Comparison of ENCODE assay signal across 25 cellular contexts in the genomic region with DNA sequence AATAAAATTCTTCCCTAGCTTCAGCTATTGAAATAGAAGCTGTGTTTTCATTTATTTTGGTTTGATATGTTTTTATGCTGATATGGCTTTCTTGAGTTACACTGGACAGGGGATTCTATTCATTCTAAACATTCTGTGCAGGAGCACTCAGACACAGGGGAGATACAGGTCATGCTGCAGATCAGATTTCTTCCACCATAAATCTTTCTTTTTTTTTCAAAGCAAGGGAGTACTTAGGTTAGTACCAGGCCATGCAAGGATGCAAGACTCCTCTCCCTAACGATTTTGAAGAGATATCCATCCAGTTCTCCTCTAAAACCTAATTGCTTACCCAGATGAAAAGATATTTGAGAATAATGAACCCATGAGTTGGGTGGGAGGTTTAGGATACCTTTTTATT. TPM values are rescaled to one million over a fixed set of nuclear protein-coding genes. Genes with fewer than 3 reads are reported as not detected.
DNase-seq lines count a peak whose midpoint lies in the region; ATAC-seq, FAIRE-seq and TF ChIP-seq lines count a peak whose summit lies in the region.
"Had no signal": no experiment of that assay in that cellular context is flagged by ENCODE, and none has a peak within 500 bp of the region (broad histone marks: within the 10 kb centered on the region; RNA-seq: fewer than 3 reads in every experiment).

No MANE protein-coding gene starts in this region.

- no peak overlapping the region for H4K5ac ChIP-seq in IMR-90 (ENCODE audit: low read depth, low read length)

- H3K4me2 ChIP-seq in A549 (no peak overlapping the region), IMR-90 (ENCODE audit: low read depth, low read length) (no peak overlapping the region)
- H3K4me2 ChIP-seq: BLaER1 treated with 17β-estradiol and CSF1 and Interleukin-3, amounts not matched to agents 10 nM and 100 nM had no signal

- H4K8ac ChIP-seq in IMR-90 (ENCODE audit: low read depth in 2 of 2, low read length in 2 of 2), result no peak overlapping the region

- TF ChIP-seq POLR2A in A549 (IDR thresholded peaks at IDR 0.05; ENCODE audit: low read length) (no peak), IMR-90 (IDR thresholded peaks at IDR 0.05; ENCODE audit: low read depth, low read length) (no peak)

- peaks cover 0 to 11% of the 10 kb centered on the region in 2 experiments; a peak in 1 of 4 replicates for H3K79me1 ChIP-seq in IMR-90 (ENCODE audit: low read depth in 1 of 2, low read length in 2 of 2)

- H3K4me1 ChIP-seq in A549 (no peaks in the 10 kb centered on the region), IMR-90 (ENCODE audit: control insufficient read depth, insufficient read depth, low read length) (peaks cover 4% of the 10 kb centered on the region; the same call in 1 of the 2 replicates)
- H3K4me1 ChIP-seq: BE2C; BLaER1 treated with 17β-estradiol and CSF1 and Interleukin-3, amounts not matched to agents 10 nM and 100 nM; HAP-1 had no signal

- H4K91ac ChIP-seq in IMR-90 (ENCODE audit: insufficient read depth, low read depth, low read length), result no peak overlapping the region

- DNase-seq in A549 (ENCODE audit: low read depth in 1 of 2, low spot score in 1 of 2), result no peak
- no peak for DNase-seq in IMR-90
- peak; percentile 28 for DNase-seq in NCI-H69 (lab: John Stamatoyannopoulos, UW)
- DNase-seq in iris pigment epithelial cell (ENCODE audit: low read depth), result peak; percentile 7
- DNase-seq in G401 (ENCODE audit: low spot score), result no peak
- DNase-seq in NCI-H2196 treated with DMSO at 0.1 percent for 48 hours (lab: John Stamatoyannopoulos, UW; ENCODE audit: unreplicated experiment), result no peak
- no peak for DNase-seq in 8988T
- DNase-seq: ACHN; AML-193; BE2C; Calu3; CD4-positive, alpha-beta memory T cell; COR-L47; DMS53; DMS79 treated with DMSO at 0.1 percent for 48 hours; GOT3 had no signal

- H3K27ac ChIP-seq in A549 (no peak overlapping the region), IMR-90 (ENCODE audit: insufficient read depth, low read length) (no peak overlapping the region)
- H3K27ac ChIP-seq: BLaER1 treated with 17β-estradiol and CSF1 and Interleukin-3, amounts not matched to agents 10 nM and 100 nM had no signal

- no TSS peak for BruUV-seq in IMR-90 (replicated peaks; lab: Mats Ljungman, UMichigan)

- in situ Hi-C loops in IMR-90 (cut with MboI; ENCODE audit: low sequenced_read_pairs), result no loop called here
- in situ Hi-C loops in G401 (cut with HindIII; ENCODE audit: low sequenced_read_pairs), result no loop called here

- no peak for TF ChIP-seq EP300 in A549 (IDR thresholded peaks at IDR 0.05)

- no peaks in the 10 kb centered on the region for H4K20me1 ChIP-seq in IMR-90 (ENCODE audit: insufficient read depth, low read length)

- POLR2A ChIA-PET in A549 (lab: Yijun Ruan, JAX), result no interaction called here
- POLR2A ChIA-PET in IMR-90 (lab: Charles Lee; ENCODE audit: unreplicated experiment), result no interaction called here

- intact Hi-C loops in IMR-90 (cut with micrococcal nuclease), result no loop called here

- ATAC-seq in A549 (no peak), IMR-90 (ENCODE audit: low read depth) (no peak), HG02798 (IDR thresholded peaks at IDR 0.05; ENCODE audit: poor library complexity, unreplicated experiment) (no peak)

- TF ChIP-seq RAD21 in A549 (conservative IDR thresholded peaks at IDR 0.05 in 1 of 2, IDR thresholded peaks at IDR 0.05 in 1 of 2) (no peak), IMR-90 (IDR thresholded peaks at IDR 0.05; ENCODE audit: low read length) (no peak)

- H3K9ac ChIP-seq in IMR-90 (ENCODE audit: low read depth, low read length), result no peak overlapping the region
- H3K9ac ChIP-seq: BLaER1 treated with 17β-estradiol and CSF1 and Interleukin-3, amounts not matched to agents 10 nM and 100 nM had no signal

- TF ChIP-seq CTCF in A549 (IDR thresholded peaks at IDR 0.05), result no peak
- TF ChIP-seq CTCF in IMR-90 (conservative IDR thresholded peaks at IDR 0.05; ENCODE audit: low read depth, low read length), result no peak

- H3K27me3 ChIP-seq in IMR-90 (ENCODE audit: control insufficient read depth, insufficient read depth, low read length), result no peaks in the 10 kb centered on the region
- H3K27me3 ChIP-seq: BE2C had no signal

- H2BK15ac ChIP-seq in IMR-90 (ENCODE audit: low read depth, low read length), result no peak overlapping the region

- no peaks in the 10 kb centered on the region for H3K36me3 ChIP-seq in IMR-90 (ENCODE audit: control insufficient read depth, insufficient read depth, low read length)
- H3K36me3 ChIP-seq: BE2C had no signal

- no peak overlapping the region for H2AFZ ChIP-seq in IMR-90 (replicated peaks; ENCODE audit: low read length, poor library complexity)

- H3K56ac ChIP-seq in IMR-90 (ENCODE audit: extremely low read depth, insufficient read depth, low read length), result no peak overlapping the region

- no peak overlapping the region for H3K18ac ChIP-seq in IMR-90 (ENCODE audit: low read depth, low read length)

- no peak overlapping the region for H3K14ac ChIP-seq in IMR-90 (replicated peaks; ENCODE audit: low read depth, low read length)

- CTCF ChIA-PET in A549 (lab: Yijun Ruan, JAX) (interaction anchor here (1.2 kb wide), 1 partner anchor 11 kb away, joined by 3 read pairs; no protein-coding TSS in a partner anchor), IMR-90 (lab: Yijun Ruan, JAX) (no interaction called here)

- no peak overlapping the region for H3K4me3 ChIP-seq in A549
- H3K4me3 ChIP-seq in IMR-90 (ENCODE audit: insufficient read depth, low read depth, low read length), result no peak overlapping the region
- H3K4me3 ChIP-seq: BLaER1 treated with 17β-estradiol and CSF1 and Interleukin-3, amounts not matched to agents 10 nM and 100 nM; HAP-1 had no signal

- H2BK20ac ChIP-seq in IMR-90 (ENCODE audit: low read depth, low read length), result no peak overlapping the region

- no peak overlapping the region for H3K4ac ChIP-seq in IMR-90 (ENCODE audit: low read depth, low read length)

- no peak overlapping the region for H2BK120ac ChIP-seq in IMR-90 (ENCODE audit: low read depth, low read length)

- H3K9me3 ChIP-seq in A549, result no peaks in the 10 kb centered on the region
- H3K9me3 ChIP-seq in IMR-90 (ENCODE audit: control insufficient read depth, insufficient read depth, low read length), result no peaks in the 10 kb centered on the region
- H3K9me3 ChIP-seq: BE2C, HAP-1 had no signal

- H3K23ac ChIP-seq in IMR-90 (ENCODE audit: low read depth, low read length), result no peak overlapping the region

- H2AK5ac ChIP-seq in IMR-90 (ENCODE audit: low read depth, low read length), result no peak overlapping the region

- no peak for FAIRE-seq in A549 (lab: Jason Lieb, UNC)
- FAIRE-seq: A204.1, G401.6, GM12892, H54 had no signal

- 0 out of 2 replicates have a peak, but pooled peaks cover 3% of the 10 kb centered on the region for H3K9me1 ChIP-seq in IMR-90 (ENCODE audit: insufficient read depth, low read length)

- H2AK9ac ChIP-seq in IMR-90 (replicated peaks; ENCODE audit: low read depth, low read length, poor library complexity), result no peak overlapping the region

- 80% methylated on average over 1 of the region's 1 CpG for WGBS in A549 (ENCODE audit: missing lambda C conversion rate)
- WGBS in IMR-90 (ENCODE audit: extremely low coverage in 2 of 2, insufficient read length in 1 of 2), 2 experiments, result no CpG with 5 or more reads among the region's 1 CpG

- dilution Hi-C loops in IMR-90 (cut with HindIII; ENCODE audit: low sequenced_read_pairs, unreplicated experiment), result no loop called here

- no peak overlapping the region for H2BK5ac ChIP-seq in IMR-90 (ENCODE audit: low read depth, low read length, poor library complexity, severe bottlenecking)

TF ChIP-seq in A549, 52 proteins besides CTCF, POLR2A, EP300 and RAD21:
- TF ChIP-seq ZFP36 (IDR thresholded peaks at IDR 0.05; ENCODE audit: borderline replicate concordance, partially characterized antibody) (no peak), MAFK (IDR thresholded peaks at IDR 0.05; ENCODE audit: partially characterized antibody) (peak; percentile 9)
TF ChIP-seq in A549: peak in this region for 1.

TF ChIP-seq in IMR-90, 13 proteins besides CTCF, POLR2A, EP300 and RAD21:
- TF ChIP-seq NFE2L2 (IDR thresholded peaks at IDR 0.05; ENCODE audit: low read depth, low read length) (no peak), MAFK (IDR thresholded peaks at IDR 0.05; ENCODE audit: low read depth, low read length) (0 out of 2 replicates have a peak, but pooled peaks have one; percentile 11), CEBPB (IDR thresholded peaks at IDR 0.05; ENCODE audit: low read depth, low read length) (no peak)

RNA-seq across cellular contexts. Expression of a gene that starts 13.2 kb away (rescaled TPM):
- polyA plus RNA-seq in A549 (2011; rRNA removed) (9.7 and 10.7 TPM in 2 replicates), A549 (2017; fragmentation: RNase III; extraction: RNeasy Plus Mini Kit Qiagen cat#74134 plus additional on column Dnase treatment) (5.0 to 5.5 TPM (median 5.5 TPM) in 3 replicates), IMR-90 (2012; rRNA removed) (3.3 and 4.2 TPM in 2 replicates)
- 2.0 and 2.4 TPM in 2 replicates for polyA plus RNA-seq in A549 (2012; cell fraction: cytosol; rRNA removed)
- polyA plus RNA-seq in A549 (2012; cell fraction: nucleus; rRNA removed), result 3.4 TPM in 2 replicates
- 7.2 and 7.4 TPM in 2 replicates for polyA minus RNA-seq in A549 (2011; rRNA and poly(A)+ RNA removed)
- 4.1 and 4.2 TPM in 2 replicates for total RNA-seq in IMR-90 (2012; rRNA removed)
- 0.95 and 1.2 TPM in 2 replicates for polyA plus RNA-seq in IMR-90 (2012; cell fraction: cytosol; rRNA removed)
- polyA plus RNA-seq in IMR-90 (2012; cell fraction: nucleus; rRNA removed; ENCODE audit: low replicate concordance), result 4.2 and 20.3 TPM in 2 replicates
- 3.9 and 5.3 TPM in 2 replicates for total RNA-seq in G401 (2014; rRNA removed; shearing (Covaris generic))

RNA-seq across cellular contexts. Expression of a gene that starts 13.9 kb away (rescaled TPM):
- 9.2 and 11.1 TPM in 2 replicates for polyA plus RNA-seq in A549 (2011; rRNA removed)
- polyA plus RNA-seq in A549 (2012; cell fraction: cytosol; rRNA removed), result 0.90 and 0.97 TPM in 2 replicates
- 1.0 and 1.6 TPM in 2 replicates for polyA plus RNA-seq in A549 (2012; cell fraction: nucleus; rRNA removed)
- 4.2 to 5.1 TPM (median 4.5 TPM) in 3 replicates for polyA plus RNA-seq in A549 (2017; fragmentation: RNase III; extraction: RNeasy Plus Mini Kit Qiagen cat#74134 plus additional on column Dnase treatment)
- polyA minus RNA-seq in A549 (2011; rRNA and poly(A)+ RNA removed), result 3.4 and 4.1 TPM in 2 replicates
- 6.1 and 6.4 TPM in 2 replicates for total RNA-seq in IMR-90 (2012; rRNA removed)
- polyA plus RNA-seq in IMR-90 (2012; rRNA removed), result 2.4 and 3.5 TPM in 2 replicates
- polyA plus RNA-seq in IMR-90 (2012; cell fraction: cytosol; rRNA removed), result 0.27 and 0.35 TPM in 2 replicates
- 1.6 and 12.6 TPM in 2 replicates for polyA plus RNA-seq in IMR-90 (2012; cell fraction: nucleus; rRNA removed; ENCODE audit: low replicate concordance)
- 6.4 and 7.1 TPM in 2 replicates for total RNA-seq in G401 (2014; rRNA removed; shearing (Covaris generic))

RNA-seq across cellular contexts. Expression of a gene that starts 21.4 kb away (rescaled TPM):
- polyA plus RNA-seq in A549 (2011; rRNA removed) (not detected in 2 replicates), A549 (2017; fragmentation: RNase III; extraction: RNeasy Plus Mini Kit Qiagen cat#74134 plus additional on column Dnase treatment) (not detected in 3 replicates), IMR-90 (2012; rRNA removed) (not detected in 2 replicates)
- polyA plus RNA-seq in A549 (2012; cell fraction: cytosol; rRNA removed), result not detected in 2 replicates
- not detected in 2 replicates for polyA plus RNA-seq in A549 (2012; cell fraction: nucleus; rRNA removed)
- polyA minus RNA-seq in A549 (2011; rRNA and poly(A)+ RNA removed), result not detected in 2 replicates
- not detected in 2 replicates for total RNA-seq in IMR-90 (2012; rRNA removed)
- polyA plus RNA-seq in IMR-90 (2012; cell fraction: cytosol; rRNA removed), result not detected in 2 replicates
- not detected in 2 replicates for polyA plus RNA-seq in IMR-90 (2012; cell fraction: nucleus; rRNA removed; ENCODE audit: low replicate concordance)
- total RNA-seq in G401 (2014; rRNA removed; shearing (Covaris generic)), result not detected in 2 replicates
- total RNA-seq: Calu3; CD4-positive, alpha-beta memory T cell; Daoy had no signal
- polyA plus RNA-seq: CD14-positive monocyte; CD4-positive, alpha-beta memory T cell had no signal

Comparison
In these comparisons a context has a peak if more than half of its experiments do, and no peak if none do; other contexts are left out.
1. DNase-seq: peak in NCI-H69 (single experiment) and iris pigment epithelial cell (single experiment); none in A549 (0 of 2), IMR-90 (single experiment), G401 (single experiment), NCI-H2196 treated with DMSO at 0.1 percent for 48 hours (single experiment) and 8988T (single experiment).